ENCODE assay signal across 1 cellular context in genomic region chr11:78188809-78189724, GRCh38.
TF ChIP-seq lines count a peak whose summit lies in the region.

Gene USP35, plus strand, starts transcription at chr11:78188919. Its CDS starts 7,327 bp downstream, at chr11:78196246.

TF ChIP-seq in HepG2, 621 proteins besides CTCF, POLR2A, EP300 and RAD21 (continued from another document and continues in another):
- TF ChIP-seq ZNF407 (CRISPR knock-in tag; IDR thresholded peaks at IDR 0.05; ENCODE audit: not compliant biosample characterization) (no peak), PHF21A (CRISPR knock-in tag; IDR thresholded peaks at IDR 0.05) (0 out of 2 replicates have a peak, but pooled peaks have one; percentile 10), CREB3 (CRISPR knock-in tag; IDR thresholded peaks at IDR 0.05) (no peak), ARID5B (CRISPR knock-in tag; IDR thresholded peaks at IDR 0.05) (no peak), GLI4 (CRISPR knock-in tag; IDR thresholded peaks at IDR 0.05; ENCODE audit: borderline replicate concordance) (no peak), GATA4 (IDR thresholded peaks at IDR 0.05; ENCODE audit: borderline replicate concordance, low read depth) (no peak), PATZ1 (CRISPR knock-in tag; IDR thresholded peaks at IDR 0.05) (no peak; the same call in 1 of the 2 replicates), ZBTB38 (CRISPR knock-in tag; IDR thresholded peaks at IDR 0.05) (0 out of 2 replicates have a peak, but pooled peaks have one; percentile 8), KMT2B (CRISPR knock-in tag; IDR thresholded peaks at IDR 0.05) (no peak), ZNF335 (CRISPR knock-in tag; IDR thresholded peaks at IDR 0.05) (peak; percentile 36; the same call in 1 of the 2 replicates), ZNF782 (CRISPR knock-in tag; IDR thresholded peaks at IDR 0.05; ENCODE audit: borderline replicate concordance) (no peak; the same call in 1 of the 2 replicates), ZNF224 (CRISPR knock-in tag; IDR thresholded peaks at IDR 0.05) (peak; percentile 81; the same call in 1 of the 2 replicates), MEF2D (CRISPR knock-in tag; IDR thresholded peaks at IDR 0.05) (0 out of 2 replicates have a peak, but pooled peaks have one; percentile 5), BATF2 (CRISPR knock-in tag; IDR thresholded peaks at IDR 0.05) (no peak), DMAP1 (CRISPR knock-in tag; IDR thresholded peaks at IDR 0.05) (no peak), ESRRA (CRISPR knock-in tag; IDR thresholded peaks at IDR 0.05; ENCODE audit: low read depth) (peak; percentile 50; the same call in 1 of the 2 replicates), ZNF740 (CRISPR knock-in tag; IDR thresholded peaks at IDR 0.05) (peak; percentile 73; the same call in 1 of the 2 replicates), STAT5B (CRISPR knock-in tag; IDR thresholded peaks at IDR 0.05) (0 out of 2 replicates have a peak, but pooled peaks have one; percentile 11), ZNF33A (CRISPR knock-in tag; IDR thresholded peaks at IDR 0.05; ENCODE audit: borderline replicate concordance) (no peak), PBX3 (CRISPR knock-in tag; IDR thresholded peaks at IDR 0.05; ENCODE audit: borderline replicate concordance) (no peak), RBAK (CRISPR knock-in tag; IDR thresholded peaks at IDR 0.05) (no peak), ZNF563 (CRISPR knock-in tag; IDR thresholded peaks at IDR 0.05) (0 out of 2 replicates have a peak, but pooled peaks have one; percentile 44), HIVEP1 (CRISPR knock-in tag; IDR thresholded peaks at IDR 0.05) (0 out of 2 replicates have a peak, but pooled peaks have one; percentile 67), CSRNP1 (CRISPR knock-in tag; IDR thresholded peaks at IDR 0.05) (no peak; the same call in 1 of the 2 replicates), ZHX2 (IDR thresholded peaks at IDR 0.05; ENCODE audit: low read depth) (no peak), ZHX2 (CRISPR knock-in tag; IDR thresholded peaks at IDR 0.05; ENCODE audit: borderline replicate concordance) (no peak), ELF3 (CRISPR knock-in tag; IDR thresholded peaks at IDR 0.05) (0 out of 2 replicates have a peak, but pooled peaks have one; percentile 7)
